In genomic region chr12:27319848-27320247, GRCh38 we compare ENCODE assay signal across 1 cellular context.
TF ChIP-seq lines count a peak whose summit lies in the region.

No MANE protein-coding gene starts in this region.

TF ChIP-seq in H1, 55 proteins besides CTCF, POLR2A, EP300 and RAD21:
- TF ChIP-seq NANOG (IDR thresholded peaks at IDR 0.05; ENCODE audit: insufficient read depth, low read depth, low read length, poor library complexity, severe bottlenecking): no peak
- TF ChIP-seq BACH1 (IDR thresholded peaks at IDR 0.05; ENCODE audit: low read length): no peak
- no peak for TF ChIP-seq USF2 (IDR thresholded peaks at IDR 0.05; ENCODE audit: low read length)
- TF ChIP-seq SAP30 (IDR thresholded peaks at IDR 0.05; ENCODE audit: insufficient read depth, insufficient replicate concordance, low read length): no peak
- no peak for TF ChIP-seq EGR1 (IDR thresholded peaks at IDR 0.05; ENCODE audit: borderline replicate concordance, low read depth, low read length)
- TF ChIP-seq SIX5 (IDR thresholded peaks at IDR 0.05; ENCODE audit: low read depth, low read length): no peak
- TF ChIP-seq CBX5 (IDR thresholded peaks at IDR 0.05; ENCODE audit: low read depth, low read length): no peak
- no peak for TF ChIP-seq TCF12 (IDR thresholded peaks at IDR 0.05; ENCODE audit: low read depth, low read length)
- TF ChIP-seq KDM4A (IDR thresholded peaks at IDR 0.05; ENCODE audit: low read depth, low read length, severe bottlenecking): no peak
